Comparison of ENCODE assay signal across 10 cellular contexts in the genomic region with DNA sequence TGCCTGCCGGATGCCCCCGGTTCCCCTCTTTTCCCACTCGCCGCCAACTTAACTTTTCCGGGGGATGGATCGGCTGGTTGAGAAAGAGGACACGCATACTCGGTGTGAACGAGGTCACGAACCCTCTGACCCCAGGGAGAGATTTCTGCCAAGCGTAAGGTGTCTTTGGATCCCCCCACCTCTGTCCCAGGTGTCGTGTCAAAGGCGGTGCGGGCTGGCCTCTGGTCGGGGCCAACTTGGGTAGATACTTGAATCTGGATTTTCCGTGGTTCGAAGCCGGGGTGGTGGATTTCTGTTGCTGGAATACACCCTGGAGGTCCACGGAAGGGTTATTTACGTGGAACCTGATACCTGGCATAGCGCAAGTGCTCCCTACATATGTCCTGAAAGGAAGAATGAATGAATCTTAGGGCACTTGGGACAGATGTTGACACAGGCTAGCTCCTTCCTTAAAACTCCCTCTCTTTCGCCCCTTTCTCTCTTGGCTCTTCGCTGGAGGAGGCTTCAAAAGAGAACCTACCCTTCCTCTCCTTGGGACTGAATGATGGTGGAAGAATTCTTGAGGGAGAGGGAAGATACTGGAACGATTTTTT. TPM values are rescaled to one million over a fixed set of nuclear protein-coding genes. Genes with fewer than 3 reads are reported as not detected.
DNase-seq lines count a peak whose midpoint lies in the region; TF ChIP-seq lines count a peak whose summit lies in the region.
"Had no signal": no experiment of that assay in that cellular context is flagged by ENCODE, and none has a peak within 500 bp of the region (broad histone marks: within the 10 kb centered on the region; RNA-seq: fewer than 3 reads in every experiment).

No MANE protein-coding gene starts in this region.

- peaks cover 2% of the 10 kb centered on the region for H3K36me3 Mint-ChIP-seq in activated CD4-positive, alpha-beta T cell treated with anti-CD3 and anti-CD28 coated beads, Interleukin-2, amount 10 ng/mL, durations not matched to agents 24 days and 14 days (ENCODE audit: low read depth)
- no peaks in the 10 kb centered on the region for H3K36me3 Mint-ChIP-seq in Caco-2 (ENCODE audit: insufficient read depth, unreplicated experiment)
- H3K36me3 Mint-ChIP-seq: T-cell had no signal

- POLR2A ChIA-PET in Caco-2 (lab: Charles Lee), result no interaction called here

- CTCF ChIA-PET in Caco-2 (lab: Charles Lee), result no interaction called here

- H3K27ac ChIP-seq in dorsolateral prefrontal cortex, result peak overlapping the region in 33 of 59 donors; percentile 19 to 79 (median 67)
- no peak overlapping the region for H3K27ac ChIP-seq in muscle layer of colon (ENCODE audit: low read depth, low read length)
- H3K27ac ChIP-seq in tibial nerve, result peak overlapping the region in 1 of 4 donors; percentile 81

- peak overlapping the region; percentile 66 for H3K27ac Mint-ChIP-seq in activated CD4-positive, alpha-beta T cell treated with anti-CD3 and anti-CD28 coated beads, Interleukin-2, amount 10 ng/mL, durations not matched to agents 24 days and 14 days
- H3K27ac Mint-ChIP-seq in Caco-2 (ENCODE audit: unreplicated experiment), result no peak overlapping the region
- H3K27ac Mint-ChIP-seq: T-cell had no signal

- peaks cover 28% of the 10 kb centered on the region for H3K4me1 Mint-ChIP-seq in activated CD4-positive, alpha-beta T cell treated with anti-CD3 and anti-CD28 coated beads, Interleukin-2, amount 10 ng/mL, durations not matched to agents 24 days and 14 days
- H3K4me1 Mint-ChIP-seq in Caco-2 (ENCODE audit: low read depth, unreplicated experiment), result no peaks in the 10 kb centered on the region

- no peak for TF ChIP-seq CTCF in dorsolateral prefrontal cortex (IDR thresholded peaks at IDR 0.05 in 54 of 56, conservative IDR thresholded peaks at IDR 0.05 in 2 of 56; ENCODE audit: low read depth in 1 of 56, partially characterized antibody in 56 of 56)
- TF ChIP-seq CTCF in tibial nerve (IDR thresholded peaks at IDR 0.05), result no peak
- TF ChIP-seq CTCF in Caco-2 (IDR thresholded peaks at IDR 0.05; ENCODE audit: insufficient read depth in 1 of 2, low read depth in 1 of 2, low read length in 1 of 2, severe bottlenecking in 1 of 2, unreplicated experiment in 1 of 2), result no peak

- 3% methylated on average over 17 to 18 of the region's 24 CpGs for WGBS in tibial nerve, 2 donors

- H3K9ac ChIP-seq in muscle layer of colon (ENCODE audit: low read length), result no peak overlapping the region

- DNase-seq in activated CD4-positive, alpha-beta T cell treated with anti-CD3 and anti-CD28 coated beads, Interleukin-2, amount 10 ng/mL, durations not matched to agents 24 days and 14 days, result no peak
- no peak for DNase-seq in activated CD4-positive, alpha-beta T cell treated with anti-CD3 and anti-CD28 coated beads for 1 hour
- DNase-seq in dorsolateral prefrontal cortex, result no peak
- DNase-seq in tibial nerve (ENCODE audit: low spot score in 2 of 2), result no peak
- DNase-seq in NCI-H187 treated with DMSO at 0.1 percent for 48 hours (lab: John Stamatoyannopoulos, UW), result no peak
- DNase-seq in Caco-2, result no peak
- no peak for DNase-seq in SKM-1 treated with dmso at 0.1 percent for 144 hours (lab: John Stamatoyannopoulos, UW; ENCODE audit: unreplicated experiment)
- DNase-seq: AML-193, T-cell had no signal

- peaks cover 0 to 68% (median 6%) of the 10 kb centered on the region in 45 donors for H3K27me3 ChIP-seq in dorsolateral prefrontal cortex
- no peaks in the 10 kb centered on the region for H3K27me3 ChIP-seq in muscle layer of colon (ENCODE audit: control insufficient read depth in 1 of 2, insufficient read depth in 2 of 2, low read length in 2 of 2)
- H3K27me3 ChIP-seq in tibial nerve, result no peaks in the 10 kb centered on the region
- H3K27me3 ChIP-seq in Caco-2 (replicated peaks; ENCODE audit: control insufficient read depth, insufficient read depth, low read length), result no peaks in the 10 kb centered on the region

- H3K4me1 ChIP-seq in muscle layer of colon (ENCODE audit: insufficient read depth, low read length) (peaks cover 11% of the 10 kb centered on the region), tibial nerve (peaks cover 0 to 30% (median 7%) of the 10 kb centered on the region in 4 donors), Caco-2 (no peaks in the 10 kb centered on the region)

- H3K27me3 Mint-ChIP-seq in activated CD4-positive, alpha-beta T cell treated with anti-CD3 and anti-CD28 coated beads, Interleukin-2, amount 10 ng/mL, durations not matched to agents 24 days and 14 days, result peaks cover 39% of the 10 kb centered on the region
- H3K27me3 Mint-ChIP-seq in Caco-2 (ENCODE audit: insufficient read depth, unreplicated experiment), result peaks cover 20% of the 10 kb centered on the region

- TF ChIP-seq POLR2A in tibial nerve (IDR thresholded peaks at IDR 0.05), result no peak

- H3K9me3 ChIP-seq in muscle layer of colon (ENCODE audit: low read length) (no peaks in the 10 kb centered on the region), tibial nerve (no peaks in the 10 kb centered on the region), Caco-2 (no peaks in the 10 kb centered on the region)

- H3K36me3 ChIP-seq in muscle layer of colon (ENCODE audit: insufficient read depth, low read length) (no peaks in the 10 kb centered on the region), tibial nerve (no peaks in the 10 kb centered on the region), Caco-2 (ENCODE audit: control insufficient read depth, insufficient read depth, low read length) (no peaks in the 10 kb centered on the region)

- peak overlapping the region; percentile 27 to 80 (median 65) for H3K4me3 ChIP-seq in dorsolateral prefrontal cortex
- peak overlapping the region; percentile 47 to 67 for H3K4me3 ChIP-seq in muscle layer of colon (ENCODE audit: low read depth in 1 of 2, low read length in 2 of 2)
- H3K4me3 ChIP-seq in tibial nerve, result peak overlapping the region; percentile 39 to 70 (median 45)
- H3K4me3 ChIP-seq in Caco-2 (ENCODE audit: low read depth, low read length), result no peak overlapping the region

- no peak for TF ChIP-seq EP300 in tibial nerve (IDR thresholded peaks at IDR 0.05)

- BruUV-seq in Caco-2 (replicated peaks; lab: Mats Ljungman, UMichigan), result no TSS peak

- H3K9me3 Mint-ChIP-seq in activated CD4-positive, alpha-beta T cell treated with anti-CD3 and anti-CD28 coated beads, Interleukin-2, amount 10 ng/mL, durations not matched to agents 24 days and 14 days, result peaks cover 3% of the 10 kb centered on the region
- peaks cover 6% of the 10 kb centered on the region for H3K9me3 Mint-ChIP-seq in Caco-2 (ENCODE audit: unreplicated experiment)

- H3K4me3 Mint-ChIP-seq in activated CD4-positive, alpha-beta T cell treated with anti-CD3 and anti-CD28 coated beads, Interleukin-2, amount 10 ng/mL, durations not matched to agents 24 days and 14 days, result peak overlapping the region; percentile 84
- H3K4me3 Mint-ChIP-seq in Caco-2 (ENCODE audit: unreplicated experiment), result no peak overlapping the region

- intact Hi-C loops in activated CD4-positive, alpha-beta T cell treated with anti-CD3 and anti-CD28 coated beads, Interleukin-2, amount 10 ng/mL, durations not matched to agents 24 days and 14 days (cut with micrococcal nuclease), result loop anchor here (5.0 to 10.0 kb wide), 2 partner anchors 122 to 269 kb away; a partner anchor contains a TSS
- intact Hi-C loops in dorsolateral prefrontal cortex (cut with DNase I), result loop anchor here in 1 of 2 donors (5.0 to 10.0 kb wide), 2 partner anchors 168 to 254 kb away; no protein-coding TSS in a partner anchor
- intact Hi-C loops in Caco-2 (cut with micrococcal nuclease; ENCODE audit: unreplicated experiment), result no loop called here

RNA-seq across cellular contexts. Expression of a gene that starts 1.0 kb away (rescaled TPM):
- 37.1 and 38.4 TPM in 2 replicates for total RNA-seq in activated CD4-positive, alpha-beta T cell treated with anti-CD3 and anti-CD28 coated beads, Interleukin-2, amount 10 ng/mL, durations not matched to agents 24 days and 14 days
- 10 to 100 TPM in 118 of 120 experiments, 1 to 10 TPM in 2; 7.7 to 33.3 (median 15.9) TPM for total RNA-seq in dorsolateral prefrontal cortex
- 10 to 100 TPM in 1 of 4 donors, 1 to 10 TPM in 3; 5.3 to 11.3 (median 7.5) TPM for total RNA-seq in tibial nerve
- total RNA-seq in Caco-2 (2022), result not detected in 2 replicates
- total RNA-seq: T-cell had no signal
